ENCODE assay signal across 12 cellular contexts in genomic region chr2:240213226-240213475, GRCh38.
"Had no signal": no experiment of that assay in that cellular context is flagged by ENCODE, and none has a peak within 500 bp of the region (broad histone marks: within the 10 kb centered on the region; RNA-seq: fewer than 3 reads in every experiment).

No MANE protein-coding gene starts in this region.

- H3K27ac Mint-ChIP-seq: activated CD4-positive, alpha-beta memory T cell treated with anti-CD3 and anti-CD28 coated beads, Interleukin-2, amount 10 ng/mL, durations not matched to agents 7 days and 5 days; activated naive CD4-positive, alpha-beta T cell treated with anti-CD3 and anti-CD28 coated beads, Interleukin-2, amount 50 U/mL, for 24 hours; progenitor cell of endocrine pancreas; T-helper 2 cell treated with Interferon-gamma antibody and Interleukin-4, amounts not matched to agents 5 μg/mL and 100 μg/mL, for 36 hours had no signal

- H3K4me3 Mint-ChIP-seq: activated CD4-positive, alpha-beta memory T cell treated with anti-CD3 and anti-CD28 coated beads, Interleukin-2, amount 10 ng/mL, durations not matched to agents 7 days and 5 days; activated naive CD4-positive, alpha-beta T cell treated with anti-CD3 and anti-CD28 coated beads, Interleukin-2, amount 50 U/mL, for 24 hours; naive B cell; T-helper 2 cell treated with Interferon-gamma antibody and Interleukin-4, amounts not matched to agents 5 μg/mL and 100 μg/mL, for 36 hours had no signal

- H3K4me3 ChIP-seq: breast epithelium, heart right ventricle, right lobe of liver had no signal

- H3K36me3 ChIP-seq: breast epithelium, heart right ventricle, right lobe of liver had no signal

- H3K9me3 Mint-ChIP-seq: activated CD4-positive, alpha-beta memory T cell treated with anti-CD3 and anti-CD28 coated beads, Interleukin-2, amount 10 ng/mL, durations not matched to agents 7 days and 5 days; activated naive CD4-positive, alpha-beta T cell treated with anti-CD3 and anti-CD28 coated beads, Interleukin-2, amount 50 U/mL, for 24 hours; naive B cell; T-helper 2 cell treated with Interferon-gamma antibody and Interleukin-4, amounts not matched to agents 5 μg/mL and 100 μg/mL, for 36 hours had no signal

- H3K27me3 ChIP-seq: breast epithelium, right lobe of liver had no signal

- H3K9me3 ChIP-seq: breast epithelium, heart right ventricle, right lobe of liver had no signal

- H3K4me1 Mint-ChIP-seq: activated CD4-positive, alpha-beta memory T cell treated with anti-CD3 and anti-CD28 coated beads, Interleukin-2, amount 10 ng/mL, durations not matched to agents 7 days and 5 days; activated naive CD4-positive, alpha-beta T cell treated with anti-CD3 and anti-CD28 coated beads, Interleukin-2, amount 50 U/mL, for 24 hours; naive B cell had no signal

- ATAC-seq: right lobe of liver had no signal

- H3K4me1 ChIP-seq: breast epithelium, heart right ventricle, right lobe of liver had no signal

- H3K27me3 Mint-ChIP-seq: activated CD4-positive, alpha-beta memory T cell treated with anti-CD3 and anti-CD28 coated beads, Interleukin-2, amount 10 ng/mL, durations not matched to agents 7 days and 5 days; activated naive CD4-positive, alpha-beta T cell treated with anti-CD3 and anti-CD28 coated beads, Interleukin-2, amount 50 U/mL, for 24 hours; naive B cell; progenitor cell of endocrine pancreas had no signal

- H3K27ac ChIP-seq: breast epithelium, heart right ventricle, right lobe of liver had no signal

- DNase-seq: activated CD4-positive, alpha-beta memory T cell treated with anti-CD3 and anti-CD28 coated beads, Interleukin-2, amount 10 ng/mL, durations not matched to agents 7 days and 5 days; amniotic stem cell; foreskin melanocyte; heart right ventricle; naive B cell; stimulated activated CD4-positive, alpha-beta T cell treated with anti-CD3 and anti-CD28 coated beads, Interleukin-2, amount 100 ng/mL, for 48 hours; stimulated activated naive CD4-positive, alpha-beta T cell treated with Interleukin-2 at 50 U/mL for 16 hours had no signal

- H3K36me3 Mint-ChIP-seq: activated naive CD4-positive, alpha-beta T cell treated with anti-CD3 and anti-CD28 coated beads, Interleukin-2, amount 50 U/mL, for 24 hours; naive B cell had no signal
